ENCODE assay signal across 1 cellular context in the genomic region with DNA sequence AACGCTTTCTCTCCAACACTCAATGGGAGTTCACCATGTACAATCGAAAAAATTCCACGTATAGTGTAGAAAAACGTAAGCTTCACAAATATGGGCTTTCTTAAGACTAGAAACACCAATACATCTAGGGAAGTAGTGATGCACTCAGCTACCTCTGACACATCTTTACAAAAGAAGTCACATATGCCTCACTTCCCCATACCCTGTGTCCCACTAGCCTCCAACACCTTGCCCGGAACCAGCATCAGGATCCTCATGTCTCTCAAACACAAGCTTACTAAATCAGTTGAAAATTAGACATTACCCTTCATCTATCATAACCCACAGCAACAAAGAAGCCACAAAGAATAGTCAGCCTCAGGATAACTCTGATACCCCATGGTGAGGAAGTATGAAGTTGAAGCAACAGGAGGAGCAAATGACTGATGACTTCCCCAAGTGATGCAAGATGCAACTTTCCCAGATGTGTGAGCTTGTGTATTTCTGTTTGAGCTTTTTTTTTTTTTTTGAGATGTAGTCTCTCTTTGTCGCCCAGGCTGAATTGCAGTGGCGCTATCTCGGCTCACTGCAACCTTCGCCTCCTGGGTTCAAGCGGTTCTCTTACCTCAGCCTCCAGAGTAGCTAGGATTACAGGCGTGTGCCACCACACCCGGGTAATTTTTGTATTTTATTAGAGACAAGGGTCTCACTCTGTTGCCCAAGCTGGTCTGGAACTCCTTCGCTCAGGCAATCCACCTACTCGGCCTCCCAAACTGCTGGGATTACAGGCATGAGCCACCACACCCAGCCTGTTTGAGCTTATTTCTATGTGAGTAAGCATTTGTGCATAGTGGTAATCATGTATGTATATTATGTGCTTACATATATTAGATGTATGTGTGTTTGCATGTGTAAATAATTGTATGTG.
TF ChIP-seq lines count a peak whose summit lies in the region.

No MANE protein-coding gene starts in this region.

TF ChIP-seq in HepG2, 621 proteins besides CTCF, POLR2A, EP300 and RAD21:
- TF ChIP-seq, protein P1, sequence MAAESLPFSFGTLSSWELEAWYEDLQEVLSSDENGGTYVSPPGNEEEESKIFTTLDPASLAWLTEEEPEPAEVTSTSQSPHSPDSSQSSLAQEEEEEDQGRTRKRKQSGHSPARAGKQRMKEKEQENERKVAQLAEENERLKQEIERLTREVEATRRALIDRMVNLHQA (CRISPR knock-in tag; IDR thresholded peaks at IDR 0.05): no peak
- TF ChIP-seq ZNF431 (CRISPR knock-in tag; IDR thresholded peaks at IDR 0.05; ENCODE audit: borderline replicate concordance, low read depth): no peak
- TF ChIP-seq NFE2L1 (CRISPR knock-in tag; IDR thresholded peaks at IDR 0.05; ENCODE audit: borderline replicate concordance): no peak
- no peak for TF ChIP-seq ZNF101 (CRISPR knock-in tag; IDR thresholded peaks at IDR 0.05; ENCODE audit: borderline replicate concordance, low read depth)
- no peak for TF ChIP-seq KAT8 (CRISPR knock-in tag; IDR thresholded peaks at IDR 0.05)
- TF ChIP-seq, protein P2, sequence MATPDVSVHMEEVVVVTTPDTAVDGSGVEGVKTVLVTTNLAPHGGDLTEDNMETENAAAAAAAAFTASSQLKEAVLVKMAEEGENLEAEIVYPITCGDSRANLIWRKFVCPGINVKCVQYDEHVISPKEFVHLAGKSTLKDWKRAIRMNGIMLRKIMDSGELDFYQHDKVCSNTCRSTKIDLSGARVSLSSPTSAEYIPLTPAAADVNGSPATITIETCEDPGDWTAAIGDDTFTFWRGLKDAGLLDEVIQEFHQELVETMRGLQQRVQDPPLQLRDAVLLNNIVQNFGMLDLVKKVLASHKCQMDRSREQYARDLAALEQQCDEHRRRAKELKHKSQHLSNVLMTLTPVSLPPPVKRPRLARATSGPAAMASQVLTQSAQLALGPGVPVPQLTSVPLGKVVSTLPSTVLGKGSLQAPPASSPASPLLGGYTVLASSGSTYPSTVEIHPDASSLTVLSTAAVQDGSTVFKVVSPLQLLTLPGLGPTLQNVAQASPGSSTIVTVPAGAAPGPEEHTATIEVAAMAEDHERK (CRISPR knock-in tag; IDR thresholded peaks at IDR 0.05; ENCODE audit: low read depth): no peak
- no peak for TF ChIP-seq TOE1 (CRISPR knock-in tag; IDR thresholded peaks at IDR 0.05)
- TF ChIP-seq ZNF773 (CRISPR knock-in tag; IDR thresholded peaks at IDR 0.05; ENCODE audit: borderline replicate concordance): no peak
